ENCODE assay signal across 8 cellular contexts in the genomic region with DNA sequence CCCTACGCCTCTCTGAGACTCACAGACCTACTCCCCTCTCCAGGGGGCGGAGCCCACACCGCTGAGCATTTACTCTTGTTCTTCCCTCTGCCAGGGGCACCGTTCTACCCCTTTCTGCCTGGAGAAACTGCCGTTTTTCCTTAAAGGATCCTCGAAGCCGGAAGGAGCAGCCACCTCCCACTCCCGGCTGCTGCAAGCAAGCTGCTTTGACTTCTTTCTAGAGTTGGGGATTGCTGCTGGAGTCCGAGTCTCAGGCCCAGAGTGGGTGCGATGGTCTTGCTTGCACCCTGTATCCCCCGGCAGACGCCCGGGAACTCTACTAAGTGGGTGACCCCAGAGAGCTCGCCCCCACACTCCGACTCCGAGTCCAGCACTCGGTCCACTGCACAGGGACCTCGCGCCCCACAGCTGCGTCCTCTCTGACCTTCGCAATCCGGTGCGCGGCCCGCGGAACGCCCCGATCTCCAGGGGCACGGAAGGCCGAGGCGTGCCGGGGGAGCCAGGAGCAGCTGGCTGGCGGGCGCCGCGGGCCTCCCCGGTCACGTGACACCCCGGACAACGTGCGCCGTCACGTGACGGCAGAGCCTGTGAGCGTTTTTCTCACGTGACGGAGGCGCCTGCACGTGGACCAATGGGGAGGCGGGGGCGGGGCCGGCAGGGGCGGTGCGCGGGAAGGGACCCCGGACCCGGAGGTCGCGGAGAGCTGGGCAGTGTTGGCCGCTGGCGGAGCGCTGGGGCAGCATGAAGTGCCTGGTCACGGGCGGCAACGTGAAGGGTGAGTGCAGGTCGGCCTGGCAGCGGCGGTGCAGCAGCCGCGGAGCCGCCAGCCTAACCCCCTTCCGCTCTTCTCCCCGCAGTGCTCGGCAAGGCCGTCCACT. TPM values are rescaled to one million over a fixed set of nuclear protein-coding genes. Genes with fewer than 3 reads are reported as not detected.
DNase-seq lines count a peak whose midpoint lies in the region; ATAC-seq and TF ChIP-seq lines count a peak whose summit lies in the region.

Gene RAD9A (plus strand): TSS at position 683 of the 878 bp plus-strand sequence. CDS start 59 bp downstream, at position 742.

- peak within 1 kb of the TSS; percentile 77 for H3K4me3 ChIP-seq in CD8-positive, alpha-beta T cell (ENCODE audit: low read depth, low read length)
- H3K4me3 ChIP-seq in OCI-LY7 (ENCODE audit: low read depth, low read length, poor library complexity, severe bottlenecking), result peak within 1 kb of the TSS; percentile 78
- H3K4me3 ChIP-seq in mucosa of descending colon, result peak within 1 kb of the TSS; percentile 75

- ATAC-seq in CD8-positive, alpha-beta T cell, result peak; percentile 77
- peak; percentile 51 for ATAC-seq in GM21390 (IDR thresholded peaks at IDR 0.05; ENCODE audit: unreplicated experiment)
- peak; percentile 90 for ATAC-seq in mucosa of descending colon

- POLR2A ChIA-PET in CD8-positive, alpha-beta T cell (lab: Charles Lee), result interaction anchor here (0.5 to 4.3 kb wide), 23 partner anchors 10 to 152 kb away, joined by 3 to 33 read pairs (median 4); partner anchors contain the start of genes AIP, CLCF1, PITPNM1 and POLD4
- POLR2A ChIA-PET in OCI-LY7 (lab: Charles Lee), result interaction anchor here (0.6 to 2.4 kb wide), 9 partner anchors 10 to 199 kb away, joined by 3 to 16 read pairs (median 3); partner anchors contain the start of genes PPP1CA, PTPRCAP and TBC1D10C

- no peaks in the 10 kb centered on the region for H4K20me1 ChIP-seq in OCI-LY7 (ENCODE audit: insufficient read depth, low read length)

- peaks cover 11% of the 10 kb centered on the region for H3K36me3 Mint-ChIP-seq in CD8-positive, alpha-beta T cell

- H3K4me1 ChIP-seq in CD8-positive, alpha-beta T cell (ENCODE audit: insufficient read depth, low read length), result peaks cover 26% of the 10 kb centered on the region
- H3K4me1 ChIP-seq in OCI-LY7 (ENCODE audit: insufficient read depth, low read length, poor library complexity, severe bottlenecking), result peaks cover 37% of the 10 kb centered on the region
- H3K4me1 ChIP-seq in mucosa of descending colon (ENCODE audit: low read depth), result peaks cover 25% of the 10 kb centered on the region

- TSS peak; percentile 75 for BruUV-seq in OCI-LY7 (replicated peaks; lab: Mats Ljungman, UMichigan)

- CTCF ChIA-PET in CD8-positive, alpha-beta T cell (lab: Charles Lee), result interaction anchor here (0.9 to 40.7 kb wide), 13 partner anchors 9 to 223 kb away, joined by 3 to 1319 read pairs (median 4); partner anchors contain the start of genes CLCF1, GSTP1, PITPNM1 and POLD4
- CTCF ChIA-PET in OCI-LY7 (lab: Charles Lee; ENCODE audit: unreplicated experiment), result interaction anchor here (0.8 kb wide), 1 partner anchor 10 kb away, joined by 6 read pairs; the partner anchor contains the start of gene PPP1CA

- intact Hi-C loops in CD8-positive, alpha-beta T cell (cut with DNase I, micrococcal nuclease), result loop anchor here (1.0 to 10.0 kb wide), 9 partner anchors 10 to 213 kb away; partner anchors contain the start of genes AIP (in 1 of the 2), NDUFV1 (in 1 of the 2), PPP1CA (in 1 of the 2) and RPS6KB2 (in 1 of the 2)
- intact Hi-C loops in OCI-LY7 (cut with micrococcal nuclease; ENCODE audit: unreplicated experiment) (loop anchor here (1.0 kb wide), 1 partner anchor 93 kb away; no protein-coding TSS in a partner anchor), mucosa of descending colon (cut with DNase I, micrococcal nuclease) (no loop called here)

- DNase-seq in CD8-positive, alpha-beta T cell, result peak; percentile 81 to 93 (median 90)
- peak; percentile 100 for DNase-seq in HuH-7.5 (ENCODE audit: low spot score)
- peak; percentile 98 for DNase-seq in OCI-LY7 (ENCODE audit: low spot score)
- peak; percentile 91 for DNase-seq in activated T-cell treated with anti-CD3 and anti-CD28 coated beads for 1 hour (ENCODE audit: low read depth)
- DNase-seq in epidermal melanocyte (ENCODE audit: insufficient read length, low spot score), result peak; percentile 99
- DNase-seq in mucosa of descending colon, result peak; percentile 96 to 98 (median 98)
- peak; percentile 91 to 94 for DNase-seq in stimulated activated CD8-positive, alpha-beta memory T cell treated with anti-CD3 and anti-CD28 coated beads, Interleukin-2, amount 100 ng/mL, for 48 hours (ENCODE audit: low read depth in 2 of 2)

- H3K4me2 ChIP-seq in OCI-LY7 (ENCODE audit: low read length), result peak within 1 kb of the TSS; percentile 74

- H3K27ac ChIP-seq in CD8-positive, alpha-beta T cell (ENCODE audit: low read depth, low read length), result peak within 1 kb of the TSS; percentile 62
- peak within 1 kb of the TSS; percentile 54 for H3K27ac ChIP-seq in OCI-LY7 (ENCODE audit: low read depth, low read length, poor library complexity, severe bottlenecking)

- peak within 1 kb of the TSS; percentile 87 for H3K4me3 Mint-ChIP-seq in CD8-positive, alpha-beta T cell

- no peaks in the 10 kb centered on the region for H3K9me3 ChIP-seq in CD8-positive, alpha-beta T cell (ENCODE audit: low read length)
- H3K9me3 ChIP-seq in OCI-LY7 (ENCODE audit: low read length) (no peaks in the 10 kb centered on the region), mucosa of descending colon (no peaks in the 10 kb centered on the region)

- no peaks in the 10 kb centered on the region for H3K27me3 ChIP-seq in CD8-positive, alpha-beta T cell (ENCODE audit: insufficient read depth, low read length)

- no peak for TF ChIP-seq CTCF in CD8-positive, alpha-beta T cell (IDR thresholded peaks at IDR 0.05)
- TF ChIP-seq CTCF in OCI-LY7 (conservative IDR thresholded peaks at IDR 0.05; ENCODE audit: low read length) (no peak), mucosa of descending colon (IDR thresholded peaks at IDR 0.05) (no peak)

- no peaks in the 10 kb centered on the region for H3K9me2 ChIP-seq in OCI-LY7 (ENCODE audit: insufficient read depth, low read length)

- peak within 1 kb of the TSS; percentile 81 for H3K27ac Mint-ChIP-seq in CD8-positive, alpha-beta T cell

- peaks cover 19% of the 10 kb centered on the region; the same call in 1 of the 2 replicates for H3K79me2 ChIP-seq in OCI-LY7 (ENCODE audit: insufficient read depth, low read depth, low read length)

- H3K36me3 ChIP-seq in CD8-positive, alpha-beta T cell (ENCODE audit: insufficient read depth, low read length), result no peaks in the 10 kb centered on the region
- peaks cover 29% of the 10 kb centered on the region for H3K36me3 ChIP-seq in OCI-LY7 (ENCODE audit: insufficient read depth, low read length)
- H3K36me3 ChIP-seq in mucosa of descending colon (ENCODE audit: low read depth), result no peaks in the 10 kb centered on the region

- no peaks in the 10 kb centered on the region for H3K27me3 Mint-ChIP-seq in CD8-positive, alpha-beta T cell (ENCODE audit: low read depth)

- 0 out of 2 replicates have a peak within 1 kb of the TSS, but pooled peaks have one; percentile 22 for H2AFZ ChIP-seq in OCI-LY7 (ENCODE audit: low read length)

- no peaks in the 10 kb centered on the region for H3K9me3 Mint-ChIP-seq in CD8-positive, alpha-beta T cell

- H3K4me1 Mint-ChIP-seq in CD8-positive, alpha-beta T cell (ENCODE audit: low read depth), result peaks cover 35% of the 10 kb centered on the region

RNA-seq across cellular contexts. Expression of gene RAD9A, which starts in this region (rescaled TPM):
- 10 to 100 TPM; 13.7 to 14.1 TPM for total RNA-seq in CD8-positive, alpha-beta T cell
- 30.1 and 51.0 TPM in 2 replicates for total RNA-seq in OCI-LY7 (2014; rRNA removed; shearing (Covaris generic))
- 62.2 and 71.1 TPM in 2 replicates for total RNA-seq in OCI-LY7 (2022)
- total RNA-seq in mucosa of descending colon, result 10 to 100 TPM; 27.9 to 39.3 (median 29.1) TPM

Comparison
In these comparisons a context has a peak if more than half of its experiments do, and no peak if none do; other contexts are left out.
1. Peak in every context shown above with its lines: DNase-seq, ATAC-seq, H3K4me3 ChIP-seq and H3K27ac ChIP-seq.
2. intact Hi-C loops: an anchor here in CD8-positive, alpha-beta T cell (1.0 to 10.0 kb wide) and OCI-LY7 (1.0 kb wide); none called in mucosa of descending colon.